In genomic region chr7:148535227-148535626, GRCh38 we compare ENCODE assay signal across 10 cellular contexts. TPM values are rescaled to one million over a fixed set of nuclear protein-coding genes. Genes with fewer than 3 reads are reported as not detected.
DNase-seq lines count a peak whose midpoint lies in the region; ATAC-seq and TF ChIP-seq lines count a peak whose summit lies in the region.
"Had no signal": no experiment of that assay in that cellular context is flagged by ENCODE, and none has a peak within 500 bp of the region (broad histone marks: within the 10 kb centered on the region; RNA-seq: fewer than 3 reads in every experiment).

No MANE protein-coding gene starts in this region.

- H3K9me3 Mint-ChIP-seq in activated CD4-positive, alpha-beta memory T cell treated with anti-CD3 and anti-CD28 coated beads for 36 hours: peaks cover 1% of the 10 kb centered on the region
- H3K9me3 Mint-ChIP-seq in naive thymus-derived CD8-positive, alpha-beta T cell: peaks cover 0 to 2% (median 0%) of the 10 kb centered on the region in 9 donors
- H3K9me3 Mint-ChIP-seq in activated T-helper 2 cell treated with anti-CD3 and anti-CD28 coated beads, Interferon-gamma antibody, Interleukin-2, Interleukin-4, amounts not matched to agents 10 μg/mL and 5 μg/mL and 100 μg/mL, durations not matched to agents 14 hours and 24 hours and 36 hours: no peaks in the 10 kb centered on the region
- peaks cover 6% of the 10 kb centered on the region for H3K9me3 Mint-ChIP-seq in endodermal cell

- H3K36me3 ChIP-seq in colonic mucosa (no peaks in the 10 kb centered on the region), endodermal cell (ENCODE audit: control insufficient read depth, insufficient read depth, low read length) (no peaks in the 10 kb centered on the region)

- H3K4me1 ChIP-seq in colonic mucosa (no peaks in the 10 kb centered on the region), endodermal cell (ENCODE audit: control insufficient read depth, insufficient read depth, low read length) (no peaks in the 10 kb centered on the region)

- intact Hi-C loops in activated CD4-positive, alpha-beta memory T cell treated with anti-CD3 and anti-CD28 coated beads for 36 hours (cut with micrococcal nuclease): loop anchor here (1.0 kb wide), 2 partner anchors 28 to 29 kb away; no protein-coding TSS in a partner anchor
- intact Hi-C loops in activated T-helper 2 cell treated with anti-CD3 and anti-CD28 coated beads, Interferon-gamma antibody, Interleukin-2, Interleukin-4, amounts not matched to agents 10 μg/mL and 5 μg/mL and 100 μg/mL, durations not matched to agents 14 hours and 24 hours and 36 hours (cut with micrococcal nuclease): no loop called here
- intact Hi-C loops in colonic mucosa (cut with DNase I): no loop called here

- H3K4me3 Mint-ChIP-seq in activated CD4-positive, alpha-beta memory T cell treated with anti-CD3 and anti-CD28 coated beads for 36 hours: peak overlapping the region; percentile 61
- H3K4me3 Mint-ChIP-seq in naive thymus-derived CD8-positive, alpha-beta T cell: peak overlapping the region in 9 of 10 donors; percentile 19 to 62 (median 50)
- H3K4me3 Mint-ChIP-seq in activated T-helper 2 cell treated with anti-CD3 and anti-CD28 coated beads, Interferon-gamma antibody, Interleukin-2, Interleukin-4, amounts not matched to agents 10 μg/mL and 5 μg/mL and 100 μg/mL, durations not matched to agents 14 hours and 24 hours and 36 hours (ENCODE audit: low read depth): no peak overlapping the region
- no peak overlapping the region for H3K4me3 Mint-ChIP-seq in endodermal cell

- H3K4me1 Mint-ChIP-seq in activated CD4-positive, alpha-beta memory T cell treated with anti-CD3 and anti-CD28 coated beads for 36 hours (ENCODE audit: low read depth): peaks cover 7% of the 10 kb centered on the region
- H3K4me1 Mint-ChIP-seq in naive thymus-derived CD8-positive, alpha-beta T cell: peaks cover 3 to 10% (median 5%) of the 10 kb centered on the region in 4 donors
- H3K4me1 Mint-ChIP-seq in activated T-helper 2 cell treated with anti-CD3 and anti-CD28 coated beads, Interferon-gamma antibody, Interleukin-2, Interleukin-4, amounts not matched to agents 10 μg/mL and 5 μg/mL and 100 μg/mL, durations not matched to agents 14 hours and 24 hours and 36 hours (ENCODE audit: low read depth): peaks cover 12% of the 10 kb centered on the region
- H3K4me1 Mint-ChIP-seq in endodermal cell: no peaks in the 10 kb centered on the region

- ATAC-seq in naive thymus-derived CD8-positive, alpha-beta T cell: peak in 1 of 2 donors; percentile 70

- H3K9ac ChIP-seq in colonic mucosa (ENCODE audit: low read depth in 2 of 2, low read length in 2 of 2): no peak overlapping the region
- H3K9ac ChIP-seq in endodermal cell (ENCODE audit: extremely low read depth, low read length, poor library complexity, severe bottlenecking): no peak overlapping the region

- WGBS in endodermal cell (ENCODE audit: insufficient coverage in 1 of 2, insufficient read length in 1 of 2), 2 experiments: 93 to 94% methylated on average over 7 to 9 of the region's 9 CpGs

- H3K9me3 ChIP-seq in colonic mucosa (no peaks in the 10 kb centered on the region), endodermal cell (ENCODE audit: control insufficient read depth, low read length) (no peaks in the 10 kb centered on the region)

- H3K36me3 Mint-ChIP-seq in activated CD4-positive, alpha-beta memory T cell treated with anti-CD3 and anti-CD28 coated beads for 36 hours: no peaks in the 10 kb centered on the region
- H3K36me3 Mint-ChIP-seq in naive thymus-derived CD8-positive, alpha-beta T cell: no peaks in the 10 kb centered on the region
- H3K36me3 Mint-ChIP-seq in activated T-helper 2 cell treated with anti-CD3 and anti-CD28 coated beads, Interferon-gamma antibody, Interleukin-2, Interleukin-4, amounts not matched to agents 10 μg/mL and 5 μg/mL and 100 μg/mL, durations not matched to agents 14 hours and 24 hours and 36 hours (ENCODE audit: low read depth): no peaks in the 10 kb centered on the region
- H3K36me3 Mint-ChIP-seq in endodermal cell (ENCODE audit: low read depth): no peaks in the 10 kb centered on the region

- CTCF ChIA-PET in activated CD4-positive, alpha-beta memory T cell treated with anti-CD3 and anti-CD28 coated beads for 36 hours (lab: Charles Lee): interaction anchor here (0.7 to 1.0 kb wide), 2 partner anchors 40 to 118 kb away, joined by 3 read pairs; no protein-coding TSS in a partner anchor

- POLR2A ChIA-PET in activated CD4-positive, alpha-beta memory T cell treated with anti-CD3 and anti-CD28 coated beads for 36 hours (lab: Charles Lee): no interaction called here
- POLR2A ChIA-PET in naive thymus-derived CD8-positive, alpha-beta T cell (lab: Charles Lee): no interaction called here

- H3K27me3 Mint-ChIP-seq in activated CD4-positive, alpha-beta memory T cell treated with anti-CD3 and anti-CD28 coated beads for 36 hours: peaks cover 23% of the 10 kb centered on the region
- peaks cover 13 to 33% (median 17%) of the 10 kb centered on the region in 5 donors for H3K27me3 Mint-ChIP-seq in naive thymus-derived CD8-positive, alpha-beta T cell
- H3K27me3 Mint-ChIP-seq in activated T-helper 2 cell treated with anti-CD3 and anti-CD28 coated beads, Interferon-gamma antibody, Interleukin-2, Interleukin-4, amounts not matched to agents 10 μg/mL and 5 μg/mL and 100 μg/mL, durations not matched to agents 14 hours and 24 hours and 36 hours (ENCODE audit: low read depth): peaks cover 22% of the 10 kb centered on the region
- peaks cover 5% of the 10 kb centered on the region for H3K27me3 Mint-ChIP-seq in endodermal cell (ENCODE audit: insufficient read depth)

- TF ChIP-seq CTCF in colonic mucosa (IDR thresholded peaks at IDR 0.05) (no peak), endodermal cell (conservative IDR thresholded peaks at IDR 0.05) (no peak)

- H3K27me3 ChIP-seq in colonic mucosa (no peaks in the 10 kb centered on the region), endodermal cell (ENCODE audit: control insufficient read depth, insufficient read depth, low read length, poor library complexity, severe bottlenecking) (no peaks in the 10 kb centered on the region)

- H3K27ac ChIP-seq in colonic mucosa (no peak overlapping the region), endodermal cell (ENCODE audit: low read depth, low read length) (no peak overlapping the region)

- no peak overlapping the region for H3K4me3 ChIP-seq in colonic mucosa
- no peak overlapping the region for H3K4me3 ChIP-seq in endodermal cell (ENCODE audit: low read length)

- DNase-seq in NCI-H748 (lab: John Stamatoyannopoulos, UW; ENCODE audit: unreplicated experiment) (peak; percentile 49), NCI-H748 treated with DMSO at 0.1 percent for 48 hours (lab: John Stamatoyannopoulos, UW) (no peak), HT1080 (ENCODE audit: low read depth) (peak; percentile 36), colonic mucosa (no peak), endodermal cell (no peak)
- peak; percentile 65 for DNase-seq in activated CD4-positive, alpha-beta memory T cell treated with anti-CD3 and anti-CD28 coated beads for 36 hours
- DNase-seq in naive thymus-derived CD8-positive, alpha-beta T cell: peak in 2 of 10 donors; percentile 9 to 14
- no peak for DNase-seq in activated T-helper 2 cell treated with anti-CD3 and anti-CD28 coated beads, Interferon-gamma antibody, Interleukin-2, Interleukin-4, amounts not matched to agents 10 μg/mL and 5 μg/mL and 100 μg/mL, durations not matched to agents 14 hours and 24 hours and 36 hours (ENCODE audit: low spot score)

- H3K27ac Mint-ChIP-seq in activated CD4-positive, alpha-beta memory T cell treated with anti-CD3 and anti-CD28 coated beads for 36 hours: peak overlapping the region; percentile 65
- H3K27ac Mint-ChIP-seq in naive thymus-derived CD8-positive, alpha-beta T cell: peak overlapping the region in 1 of 10 donors; percentile 72
- no peak overlapping the region for H3K27ac Mint-ChIP-seq in activated T-helper 2 cell treated with anti-CD3 and anti-CD28 coated beads, Interferon-gamma antibody, Interleukin-2, Interleukin-4, amounts not matched to agents 10 μg/mL and 5 μg/mL and 100 μg/mL, durations not matched to agents 14 hours and 24 hours and 36 hours
- H3K27ac Mint-ChIP-seq in endodermal cell: no peak overlapping the region

RNA-seq across cellular contexts. Expression of gene C7orf33, which starts 55.3 kb away (rescaled TPM):
- not detected in 2 replicates for total RNA-seq in HT1080 (2014; rRNA removed; shearing (Covaris generic))
- polyA plus RNA-seq in HT1080 (2015; cell fraction: cytosol; rRNA removed): not detected in 2 replicates
- not detected in 2 replicates for polyA plus RNA-seq in HT1080 (2015; cell fraction: nucleus; rRNA removed)
- total RNA-seq in activated CD4-positive, alpha-beta memory T cell treated with anti-CD3 and anti-CD28 coated beads for 36 hours: not detected
- total RNA-seq in naive thymus-derived CD8-positive, alpha-beta T cell: not detected
- polyA plus RNA-seq in naive thymus-derived CD8-positive, alpha-beta T cell: not detected
- total RNA-seq in activated T-helper 2 cell treated with anti-CD3 and anti-CD28 coated beads, Interferon-gamma antibody, Interleukin-2, Interleukin-4, amounts not matched to agents 10 μg/mL and 5 μg/mL and 100 μg/mL, durations not matched to agents 14 hours and 24 hours and 36 hours: not detected in 2 replicates
- not detected for total RNA-seq in colonic mucosa
- not detected for total RNA-seq in endodermal cell
- not detected for polyA plus RNA-seq in endodermal cell (2013, experiment 1 of 2)
- polyA plus RNA-seq in endodermal cell (2013, experiment 2 of 2): not detected
- total RNA-seq: endothelial cell of umbilical vein had no signal
- polyA plus RNA-seq: AG04450, endothelial cell of umbilical vein had no signal

Comparison
In these comparisons a context has a peak if more than half of its experiments do, and no peak if none do; other contexts are left out.
1. DNase-seq: peak in NCI-H748 (single experiment), HT1080 (single experiment) and activated CD4-positive, alpha-beta memory T cell treated with anti-CD3 and anti-CD28 coated beads for 36 hours (single experiment); none in NCI-H748 treated with DMSO at 0.1 percent for 48 hours (single experiment), activated T-helper 2 cell treated with anti-CD3 and anti-CD28 coated beads, Interferon-gamma antibody, Interleukin-2, Interleukin-4, amounts not matched to agents 10 μg/mL and 5 μg/mL and 100 μg/mL, durations not matched to agents 14 hours and 24 hours and 36 hours (single experiment), colonic mucosa (single experiment) and endodermal cell (single experiment).
2. H3K4me3 Mint-ChIP-seq: peak in activated CD4-positive, alpha-beta memory T cell treated with anti-CD3 and anti-CD28 coated beads for 36 hours (single experiment) and naive thymus-derived CD8-positive, alpha-beta T cell (9 of 10); none in activated T-helper 2 cell treated with anti-CD3 and anti-CD28 coated beads, Interferon-gamma antibody, Interleukin-2, Interleukin-4, amounts not matched to agents 10 μg/mL and 5 μg/mL and 100 μg/mL, durations not matched to agents 14 hours and 24 hours and 36 hours (single experiment) and endodermal cell (single experiment).